Comparison of ENCODE assay signal across 9 cellular contexts in genomic region chr13:98565726-98566577, GRCh38. TPM values are rescaled to one million over a fixed set of nuclear protein-coding genes. Genes with fewer than 3 reads are reported as not detected.
A peak's percentile ranks its signal among the peaks of the same experiment; 100 is the strongest.
DNase-seq lines count a peak whose midpoint lies in the region; ATAC-seq, FAIRE-seq and TF ChIP-seq lines count a peak whose summit lies in the region.
"Had no signal": no experiment of that assay in that cellular context is flagged by ENCODE, and none has a peak within 500 bp of the region (broad histone marks: within the 10 kb centered on the region; RNA-seq: fewer than 3 reads in every experiment).

No MANE protein-coding gene starts in this region.

- 72% methylated on average over 16 of the region's 18 CpGs for WGBS in HepG2 (ENCODE audit: low lambda C conversion rate)
- 60 to 67% methylated on average over 17 to 18 of the region's 18 CpGs for WGBS in thyroid gland, 2 donors
- no CpG with 5 or more reads among the region's 18 CpGs for WGBS in neuronal stem cell (ENCODE audit: extremely low coverage in 2 of 2, insufficient read length in 2 of 2, insufficient replicate concordance in 1 of 2), 2 donors

- peak overlapping the region; percentile 93 for H3K27ac Mint-ChIP-seq in activated CD4-positive, alpha-beta T cell treated with anti-CD3 and anti-CD28 coated beads, Interleukin-2, amount 10 ng/mL, durations not matched to agents 7 days and 5 days

- H2BK5ac ChIP-seq in neuronal stem cell (ENCODE audit: low read length), result no peak overlapping the region

- in situ Hi-C loops in HepG2 (cut with HindIII; ENCODE audit: extremely low pct_ligation_motif_present, low pct_unique_long_range_greater_than_20kb), result no loop called here

- peaks cover 95% of the 10 kb centered on the region for H3K79me2 ChIP-seq in HepG2 (ENCODE audit: insufficient read depth, low read length)

- no peak for DNase-seq in activated CD4-positive, alpha-beta T cell treated with anti-CD3 and anti-CD28 coated beads, Interleukin-2, amount 10 ng/mL, durations not matched to agents 7 days and 5 days
- no peak for DNase-seq in activated CD4-positive, alpha-beta T cell treated with anti-CD3 and anti-CD28 coated beads, Interleukin-2, amount 50 U/mL, for 48 hours
- DNase-seq in breast epithelium (ENCODE audit: low spot score in 2 of 2) (peak in 1 of 2 donors; percentile 38), HepG2 (ENCODE audit: low spot score) (no peak), thyroid gland (peak; percentile 41 to 49), neuronal stem cell (ENCODE audit: low spot score) (no peak), cortex of kidney (lab: John Stamatoyannopoulos, UW) (no peak), NCI-H748 (lab: John Stamatoyannopoulos, UW; ENCODE audit: unreplicated experiment) (no peak)
- DNase-seq: AML-193 had no signal

- H3K14ac ChIP-seq in neuronal stem cell (ENCODE audit: low read length), result no peak overlapping the region

- H3K27ac ChIP-seq in breast epithelium, result peak overlapping the region; percentile 81 to 90
- H3K27ac ChIP-seq in HepG2 (ENCODE audit: extremely low read length, insufficient read depth, low read length), result no peak overlapping the region
- H3K27ac ChIP-seq in thyroid gland, result peak overlapping the region; percentile 18 to 78 (median 65)
- H3K27ac ChIP-seq in neuronal stem cell (replicated peaks; ENCODE audit: low read length), result no peak overlapping the region

- no peak for FAIRE-seq in HepG2 (lab: Jason Lieb, UNC)

- intact Hi-C loops in breast epithelium (cut with DNase I; ENCODE audit: low total_unique reads) (loop anchor here (2.0 kb wide), 1 partner anchor 21 kb away; no protein-coding TSS in a partner anchor), HepG2 (cut with micrococcal nuclease; ENCODE audit: unreplicated experiment) (no loop called here), thyroid gland (cut with DNase I) (no loop called here)

- no peak overlapping the region for H2BK15ac ChIP-seq in neuronal stem cell (ENCODE audit: low read length)

- peaks cover 8 to 17% of the 10 kb centered on the region in 2 donors for H3K4me1 ChIP-seq in breast epithelium
- H3K4me1 ChIP-seq in HepG2 (ENCODE audit: insufficient read depth, low read length), result peaks cover 68% of the 10 kb centered on the region
- peaks cover 45 to 67% of the 10 kb centered on the region in 2 donors for H3K4me1 ChIP-seq in thyroid gland
- peaks cover 0 to 15% of the 10 kb centered on the region in 2 donors for H3K4me1 ChIP-seq in neuronal stem cell (ENCODE audit: control insufficient read depth in 2 of 2, insufficient read depth in 1 of 2, low read depth in 1 of 2, low read length in 2 of 2)

- no peak overlapping the region for H3K9ac ChIP-seq in HepG2 (ENCODE audit: insufficient read depth, low read depth, low read length)
- no peak overlapping the region for H3K9ac ChIP-seq in neuronal stem cell (ENCODE audit: low read depth, low read length, poor library complexity)

- peak; percentile 13; the same call in 1 of the 3 replicates for ATAC-seq in HepG2

- H3K4me2 ChIP-seq in HepG2 (ENCODE audit: low read depth, low read length) (no peak overlapping the region), neuronal stem cell (ENCODE audit: insufficient read depth, low read length, poor library complexity, severe bottlenecking) (no peak overlapping the region)

- H3K4me3 ChIP-seq in breast epithelium, result peak overlapping the region in 2 of 3 donors; percentile 21 to 57
- H3K4me3 ChIP-seq in HepG2 (replicated peaks in 1 of 3; ENCODE audit: insufficient read depth in 1 of 3, low read depth in 2 of 3, low read length in 3 of 3), result no peak overlapping the region
- no peak overlapping the region for H3K4me3 ChIP-seq in thyroid gland (replicated peaks in 1 of 3)
- H3K4me3 ChIP-seq in neuronal stem cell (ENCODE audit: low read length in 2 of 2), result no peak overlapping the region

- peak overlapping the region; percentile 4 for H3K4me3 Mint-ChIP-seq in activated CD4-positive, alpha-beta T cell treated with anti-CD3 and anti-CD28 coated beads, Interleukin-2, amount 10 ng/mL, durations not matched to agents 7 days and 5 days

- TF ChIP-seq CTCF in breast epithelium (IDR thresholded peaks at IDR 0.05) (no peak), HepG2 (CRISPR knock-in tag; IDR thresholded peaks at IDR 0.05) (no peak), thyroid gland (IDR thresholded peaks at IDR 0.05) (no peak)

- H2BK120ac ChIP-seq in neuronal stem cell (ENCODE audit: low read depth, low read length), result no peak overlapping the region

- no peak overlapping the region for H4K91ac ChIP-seq in neuronal stem cell (ENCODE audit: low read depth, low read length, poor library complexity)

- H3K79me1 ChIP-seq in neuronal stem cell (ENCODE audit: low read depth, low read length), result peaks cover 11% of the 10 kb centered on the region

- CTCF ChIA-PET in activated CD4-positive, alpha-beta T cell treated with anti-CD3 and anti-CD28 coated beads, Interleukin-2, amount 10 ng/mL, durations not matched to agents 7 days and 5 days (lab: Charles Lee), result interaction anchor here (0.8 to 1.6 kb wide), 2 partner anchors 10 to 16 kb away, joined by 3 to 6 read pairs; no protein-coding TSS in a partner anchor
- CTCF ChIA-PET in HepG2 (lab: Yijun Ruan, JAX; ENCODE audit: low intra/inter-chr PET ratio, low total read pairs), result no interaction called here

- H2AK5ac ChIP-seq in neuronal stem cell (ENCODE audit: low read depth, low read length), result no peak overlapping the region

- no peak overlapping the region for H3K18ac ChIP-seq in neuronal stem cell (ENCODE audit: low read length)

- no peak overlapping the region for H2BK12ac ChIP-seq in neuronal stem cell (ENCODE audit: low read length)

- H2AFZ ChIP-seq in HepG2 (ENCODE audit: low read length), result no peak overlapping the region
- no peak overlapping the region for H2AFZ ChIP-seq in neuronal stem cell (ENCODE audit: low read length)

- no peak overlapping the region for H3K4ac ChIP-seq in neuronal stem cell (ENCODE audit: low read length)

- no peak overlapping the region for H4K8ac ChIP-seq in neuronal stem cell (ENCODE audit: low read depth, low read length)

- H3K23ac ChIP-seq in neuronal stem cell (ENCODE audit: low read depth, low read length, poor library complexity), result no peak overlapping the region

- peaks cover 8% of the 10 kb centered on the region for H3K9me3 Mint-ChIP-seq in activated CD4-positive, alpha-beta T cell treated with anti-CD3 and anti-CD28 coated beads, Interleukin-2, amount 10 ng/mL, durations not matched to agents 7 days and 5 days

- H3K36me3 ChIP-seq in breast epithelium (no peaks in the 10 kb centered on the region), HepG2 (replicated peaks in 1 of 2; ENCODE audit: control insufficient read depth in 1 of 2, insufficient read depth in 2 of 2, low read length in 2 of 2) (peaks cover 2 to 7% of the 10 kb centered on the region in 2 experiments; a peak in 4 of 5 replicates), thyroid gland (no peaks in the 10 kb centered on the region), neuronal stem cell (replicated peaks in 1 of 2; ENCODE audit: control insufficient read depth in 2 of 2, insufficient read depth in 2 of 2, low read length in 2 of 2) (peaks cover 0 to 51% of the 10 kb centered on the region in 2 donors)

- H4K20me1 ChIP-seq in HepG2 (ENCODE audit: insufficient read depth, low read length), result peaks cover 61% of the 10 kb centered on the region

- peaks cover 55% of the 10 kb centered on the region for H3K36me3 Mint-ChIP-seq in activated CD4-positive, alpha-beta T cell treated with anti-CD3 and anti-CD28 coated beads, Interleukin-2, amount 10 ng/mL, durations not matched to agents 7 days and 5 days (ENCODE audit: low read depth)

- no peaks in the 10 kb centered on the region for H3K27me3 Mint-ChIP-seq in activated CD4-positive, alpha-beta T cell treated with anti-CD3 and anti-CD28 coated beads, Interleukin-2, amount 10 ng/mL, durations not matched to agents 7 days and 5 days

- POLR2A ChIA-PET in activated CD4-positive, alpha-beta T cell treated with anti-CD3 and anti-CD28 coated beads, Interleukin-2, amount 10 ng/mL, durations not matched to agents 7 days and 5 days (lab: Charles Lee), result interaction anchor here (0.7 kb wide), 1 partner anchor 416 kb away, joined by 12 read pairs; no protein-coding TSS in a partner anchor
- POLR2A ChIA-PET in HepG2 (lab: Yijun Ruan, JAX), result interaction anchor here (1.7 kb wide), 1 partner anchor 12 kb away, joined by 4 read pairs; no protein-coding TSS in a partner anchor

- TF ChIP-seq POLR2A in breast epithelium (IDR thresholded peaks at IDR 0.05), result no peak
- no peak for TF ChIP-seq POLR2A in HepG2 (IDR thresholded peaks at IDR 0.05; ENCODE audit: insufficient read depth in 1 of 2, low read depth in 2 of 2, low read length in 2 of 2)
- no peak for TF ChIP-seq POLR2A in thyroid gland (IDR thresholded peaks at IDR 0.05)

- BruUV-seq in HepG2 (replicated peaks; lab: Mats Ljungman, UMichigan), result no TSS peak

- peaks cover 91% of the 10 kb centered on the region for H3K4me1 Mint-ChIP-seq in activated CD4-positive, alpha-beta T cell treated with anti-CD3 and anti-CD28 coated beads, Interleukin-2, amount 10 ng/mL, durations not matched to agents 7 days and 5 days

- TF ChIP-seq EP300 in HepG2 (IDR thresholded peaks at IDR 0.05; ENCODE audit: low read depth in 2 of 2, low read length in 2 of 2) (no peak), HepG2 (CRISPR knock-in tag; IDR thresholded peaks at IDR 0.05; ENCODE audit: borderline replicate concordance) (no peak)

- H3K9me3 ChIP-seq in breast epithelium (no peaks in the 10 kb centered on the region), HepG2 (ENCODE audit: low read length) (no peaks in the 10 kb centered on the region), thyroid gland (no peaks in the 10 kb centered on the region), neuronal stem cell (replicated peaks in 1 of 2; ENCODE audit: control insufficient read depth in 2 of 2, insufficient read depth in 1 of 2, low read depth in 1 of 2, low read length in 2 of 2) (peaks cover 1 to 17% of the 10 kb centered on the region in 2 donors)

- H3K27me3 ChIP-seq in breast epithelium (no peaks in the 10 kb centered on the region), HepG2 (ENCODE audit: control insufficient read depth in 1 of 2, insufficient read depth in 2 of 2, low read length in 2 of 2) (no peaks in the 10 kb centered on the region), thyroid gland (no peaks in the 10 kb centered on the region), neuronal stem cell (ENCODE audit: control insufficient read depth in 3 of 3, insufficient read depth in 3 of 3, low read depth in 1 of 3, low read length in 3 of 3) (no peaks in the 10 kb centered on the region)

- no peak for TF ChIP-seq RAD21 in HepG2 (CRISPR knock-in tag; IDR thresholded peaks at IDR 0.05)

RNA-seq across cellular contexts. Expression of gene STK24, which starts 11.0 kb away (rescaled TPM):
- 100 to 1,000 TPM; 160 to 170 TPM for total RNA-seq in activated CD4-positive, alpha-beta T cell treated with anti-CD3 and anti-CD28 coated beads, Interleukin-2, amount 10 ng/mL, durations not matched to agents 7 days and 5 days
- total RNA-seq in breast epithelium (100 to 1,000 TPM in 1 of 3 donors, 10 to 100 TPM in 2; 61.3 to 149 (median 71.9) TPM), HepG2 (2016; rRNA removed; fragmentation: Illumina TruSeq; extraction: Trizol) (73.0 and 78.3 TPM in 2 replicates), thyroid gland (100 to 1,000 TPM in 1 of 4 donors, 10 to 100 TPM in 3; 74.5 to 102 (median 90.7) TPM)
- total RNA-seq in HepG2 (2016; cell fraction: cytosol; rRNA removed; fragmentation: Illumina TruSeq; extraction: Trizol; ENCODE audit: low read depth), result 61.3 and 71.1 TPM in 2 replicates
- 63.6 and 74.1 TPM in 2 replicates for total RNA-seq in HepG2 (2016; cell fraction: insoluble cytoplasmic fraction; rRNA removed; fragmentation: Illumina TruSeq; extraction: Trizol)
- 126 and 128 TPM in 2 replicates for total RNA-seq in HepG2 (2016; cell fraction: membrane; rRNA removed; fragmentation: Illumina TruSeq; extraction: Trizol)
- total RNA-seq in HepG2 (2016; cell fraction: nucleus; rRNA removed; fragmentation: Illumina TruSeq; extraction: Trizol), result 40.9 and 49.2 TPM in 2 replicates
- 43.3 and 51.3 TPM in 2 replicates for polyA plus RNA-seq in HepG2 (2011; rRNA removed)
- 44.0 and 59.6 TPM in 2 replicates for polyA plus RNA-seq in HepG2 (2011; cell fraction: cytosol; rRNA removed)
- 38.4 and 41.3 TPM in 2 replicates for polyA plus RNA-seq in HepG2 (2011; cell fraction: nucleus; rRNA removed)
- 102 and 104 TPM in 2 replicates for polyA plus RNA-seq in HepG2 (2012)
- 66.6 and 74.8 TPM in 2 replicates for polyA plus RNA-seq in HepG2 (2016; cell fraction: cytosol; fragmentation: Illumina TruSeq; extraction: Trizol; ENCODE audit: low read depth)
- 104 and 126 TPM in 2 replicates for polyA plus RNA-seq in HepG2 (2016; cell fraction: insoluble cytoplasmic fraction; fragmentation: Illumina TruSeq; extraction: Trizol; ENCODE audit: low read depth)
- polyA plus RNA-seq in HepG2 (2016; cell fraction: membrane; fragmentation: Illumina TruSeq; extraction: Trizol; ENCODE audit: low read depth), result 140 and 148 TPM in 2 replicates
- 70.2 and 70.8 TPM in 2 replicates for polyA plus RNA-seq in HepG2 (2016; cell fraction: nucleus; fragmentation: Illumina TruSeq; extraction: Trizol; ENCODE audit: insufficient read depth, low read depth)
- 20.7 and 22.8 TPM in 2 replicates for polyA minus RNA-seq in HepG2 (2011; rRNA and poly(A)+ RNA removed; ENCODE audit: low replicate concordance)
- polyA minus RNA-seq in HepG2 (2011; cell fraction: cytosol; rRNA and poly(A)+ RNA removed), result 32.6 and 40.5 TPM in 2 replicates
- 44.5 and 46.1 TPM in 2 replicates for polyA minus RNA-seq in HepG2 (2011; cell fraction: nucleus; rRNA and poly(A)+ RNA removed)
- 162 TPM for polyA plus RNA-seq in neuronal stem cell (2013, experiment 1 of 2)
- 159 TPM for polyA plus RNA-seq in neuronal stem cell (2013, experiment 2 of 2)

Comparison
In these comparisons a context has a peak if more than half of its experiments do, and no peak if none do; other contexts are left out.
1. DNase-seq: peak in thyroid gland (2 of 2); none in activated CD4-positive, alpha-beta T cell treated with anti-CD3 and anti-CD28 coated beads, Interleukin-2, amount 10 ng/mL, durations not matched to agents 7 days and 5 days (single experiment), activated CD4-positive, alpha-beta T cell treated with anti-CD3 and anti-CD28 coated beads, Interleukin-2, amount 50 U/mL, for 48 hours (0 of 2), HepG2 (single experiment), neuronal stem cell (single experiment), cortex of kidney (single experiment) and NCI-H748 (single experiment).
2. H3K27ac ChIP-seq: peak in breast epithelium (2 of 2) and thyroid gland (3 of 3); none in HepG2 (single experiment) and neuronal stem cell (single experiment).
3. H3K4me3 ChIP-seq: peak in breast epithelium (2 of 3); none in HepG2 (0 of 3), thyroid gland (0 of 3) and neuronal stem cell (0 of 2).